Comparison of ENCODE assay signal across 16 cellular contexts in the genomic region with DNA sequence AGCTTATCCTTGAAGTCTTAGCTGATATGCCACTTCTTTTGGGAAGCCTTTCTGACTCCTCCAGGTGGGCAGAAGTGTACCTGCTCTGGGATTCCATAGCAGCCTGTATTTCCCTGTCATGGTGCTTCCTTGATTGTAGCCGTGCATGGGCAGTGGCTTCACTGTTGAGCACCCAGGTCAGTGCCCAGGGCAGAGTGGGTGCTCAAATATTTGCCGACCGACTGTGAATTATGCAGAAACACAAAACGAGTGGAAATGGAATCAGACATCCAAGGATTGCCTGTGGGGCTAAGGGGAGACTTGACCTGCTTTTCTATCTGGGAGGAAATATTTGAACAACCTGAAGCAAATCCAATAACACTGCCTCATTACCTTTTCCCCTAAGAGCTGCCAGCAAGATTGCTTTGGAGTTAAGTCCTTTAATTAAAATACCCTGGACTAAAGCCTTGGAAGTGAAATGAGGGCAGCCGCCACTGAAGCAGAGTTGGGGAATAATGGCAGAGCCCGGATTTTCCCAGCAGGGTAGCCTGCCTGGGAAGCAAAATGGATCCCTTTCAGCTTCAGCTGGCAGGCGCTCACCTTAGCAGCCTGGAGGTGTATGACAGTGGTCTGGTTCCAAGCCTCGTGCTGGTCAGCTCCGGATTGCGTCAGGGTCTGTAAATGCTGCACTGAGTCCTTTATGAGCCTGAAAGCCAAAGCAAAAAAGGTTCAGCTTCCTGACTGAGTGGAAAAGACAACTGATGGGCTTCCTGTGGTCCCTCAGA. TPM values are rescaled to one million over a fixed set of nuclear protein-coding genes. Genes with fewer than 3 reads are reported as not detected.
A peak's percentile ranks its signal among the peaks of the same experiment; 100 is the strongest.
DNase-seq lines count a peak whose midpoint lies in the region; ATAC-seq and TF ChIP-seq lines count a peak whose summit lies in the region.
"Had no signal": no experiment of that assay in that cellular context is flagged by ENCODE, and none has a peak within 500 bp of the region (broad histone marks: within the 10 kb centered on the region; RNA-seq: fewer than 3 reads in every experiment).

No MANE protein-coding gene starts in this region.

- H3K27ac ChIP-seq in HUES48 (ENCODE audit: low read depth, low read length), result peak overlapping the region; percentile 62
- no peak overlapping the region for H3K27ac ChIP-seq in tibial nerve

- H3K9me3 ChIP-seq in HUES48 (ENCODE audit: control insufficient read depth, insufficient read depth, low read length) (no peaks in the 10 kb centered on the region), tibial nerve (no peaks in the 10 kb centered on the region)
- H3K9me3 ChIP-seq: HAP-1 had no signal

- TF ChIP-seq EP300 in tibial nerve (IDR thresholded peaks at IDR 0.05), result no peak

- H3K9me3 Mint-ChIP-seq in central memory CD8-positive, alpha-beta T cell, result no peaks in the 10 kb centered on the region

- H3K36me3 Mint-ChIP-seq in central memory CD8-positive, alpha-beta T cell (ENCODE audit: insufficient read depth), result peaks cover 2% of the 10 kb centered on the region

- no peak overlapping the region for H3K4me3 Mint-ChIP-seq in central memory CD8-positive, alpha-beta T cell

- H3K4me3 ChIP-seq in HUES48 (ENCODE audit: low read depth, low read length), result no peak overlapping the region
- no peak overlapping the region for H3K4me3 ChIP-seq in tibial nerve
- H3K4me3 ChIP-seq: HAP-1 had no signal

- no peaks in the 10 kb centered on the region for H3K4me1 Mint-ChIP-seq in central memory CD8-positive, alpha-beta T cell

- H3K36me3 ChIP-seq in HUES48 (ENCODE audit: control insufficient read depth, insufficient read depth, low read length) (no peaks in the 10 kb centered on the region), tibial nerve (peaks cover 0 to 99% (median 4%) of the 10 kb centered on the region in 3 donors)
- H3K36me3 ChIP-seq: HAP-1 had no signal

- no peak for TF ChIP-seq POLR2A in tibial nerve (IDR thresholded peaks at IDR 0.05)

- no peak overlapping the region for H3K9ac ChIP-seq in HUES48 (ENCODE audit: low read depth, low read length)

- DNase-seq in central memory CD8-positive, alpha-beta T cell (ENCODE audit: low spot score in 2 of 2), result no peak
- DNase-seq in islet precursor cell (peak; percentile 86), pons (ENCODE audit: low spot score) (peak; percentile 42), GM19238 (ENCODE audit: insufficient read length, low spot score) (no peak), NCI-H510A (lab: John Stamatoyannopoulos, UW) (no peak), activated gamma-delta T cell treated with Interleukin-2 at 50 U/mL for 16 hours (no peak), tibial nerve (ENCODE audit: low spot score in 2 of 2) (no peak)
- DNase-seq: activated CD4-positive, alpha-beta T cell treated with anti-CD3 and anti-CD28 coated beads, Interleukin-2, amount 50 U/mL, for 1 hour; activated T-cell treated with anti-CD3 and anti-CD28 coated beads, Interleukin-2, amount 50 U/mL, for 48 hours; cortex of kidney; Karpas-422; NCI-H1694; NCI-H526 had no signal

- TF ChIP-seq CTCF in tibial nerve (IDR thresholded peaks at IDR 0.05), result no peak

- H3K4me1 ChIP-seq in HUES48 (ENCODE audit: control insufficient read depth, insufficient read depth, low read length) (peaks cover 20% of the 10 kb centered on the region), tibial nerve (peaks cover 0 to 3% (median 0%) of the 10 kb centered on the region in 4 donors)

- no peaks in the 10 kb centered on the region for H3K27me3 Mint-ChIP-seq in central memory CD8-positive, alpha-beta T cell

- 50 to 57% methylated on average over 10 of the region's 10 CpGs for WGBS in tibial nerve, 2 donors

- H3K27ac Mint-ChIP-seq in central memory CD8-positive, alpha-beta T cell (ENCODE audit: low read depth), result peak overlapping the region; percentile 10

- ATAC-seq in central memory CD8-positive, alpha-beta T cell (replicated peaks; ENCODE audit: extremely low read depth, poor library complexity, severe bottlenecking), result no peak

- H3K27me3 ChIP-seq in HUES48 (ENCODE audit: control insufficient read depth, insufficient read depth, low read length) (no peaks in the 10 kb centered on the region), tibial nerve (no peaks in the 10 kb centered on the region)

RNA-seq across cellular contexts. Expression of a gene that starts 14.9 kb away (rescaled TPM):
- 10 to 100 TPM; 18.6 to 43.1 (median 36.1) TPM for total RNA-seq in tibial nerve

RNA-seq across cellular contexts. Expression of a gene that starts 30.2 kb away (rescaled TPM):
- total RNA-seq in tibial nerve, result 10 to 100 TPM; 16.1 to 19.4 (median 17.8) TPM

RNA-seq across cellular contexts. Expression of a gene that starts 55.1 kb away (rescaled TPM):
- 100 to 1,000 TPM; 147 to 305 (median 227) TPM for total RNA-seq in tibial nerve
- total RNA-seq: progenitor cell of endocrine pancreas had no signal

Comparison
In these comparisons a context has a peak if more than half of its experiments do, and no peak if none do; other contexts are left out.
1. DNase-seq: peak in islet precursor cell (single experiment) and pons (single experiment); none in central memory CD8-positive, alpha-beta T cell (0 of 2), GM19238 (single experiment), NCI-H510A (single experiment), activated gamma-delta T cell treated with Interleukin-2 at 50 U/mL for 16 hours (single experiment) and tibial nerve (0 of 2).